In genomic region chr2:36397728-36398413, GRCh38 we compare ENCODE assay signal across 23 cellular contexts. TPM values are rescaled to one million over a fixed set of nuclear protein-coding genes. Genes with fewer than 3 reads are reported as not detected.
DNase-seq lines count a peak whose midpoint lies in the region; ATAC-seq and TF ChIP-seq lines count a peak whose summit lies in the region.
"Had no signal": no experiment of that assay in that cellular context is flagged by ENCODE, and none has a peak within 500 bp of the region (broad histone marks: within the 10 kb centered on the region; RNA-seq: fewer than 3 reads in every experiment).

No MANE protein-coding gene starts in this region.

- H3K27me3 ChIP-seq in GM23338 (ENCODE audit: insufficient read depth) (no peaks in the 10 kb centered on the region), SJCRH30 (no peaks in the 10 kb centered on the region), prostate gland (replicated peaks; ENCODE audit: insufficient read depth) (no peaks in the 10 kb centered on the region)
- H3K27me3 ChIP-seq: BE2C had no signal

- 87% methylated on average over 7 of the region's 7 CpGs for WGBS in prostate gland

- H3K9me3 ChIP-seq in SJCRH30 (replicated peaks): no peaks in the 10 kb centered on the region
- H3K9me3 ChIP-seq in prostate gland: no peaks in the 10 kb centered on the region
- H3K9me3 ChIP-seq: BE2C, thoracic aorta had no signal

- H3K4me3 Mint-ChIP-seq in GM23338 (no peak overlapping the region), nephron progenitor cell (no peak overlapping the region)
- H3K4me3 Mint-ChIP-seq: activated CD4-positive, alpha-beta T cell treated with anti-CD3 and anti-CD28 coated beads for 36 hours; activated naive CD8-positive, alpha-beta T cell; memory B cell had no signal

- H3K27ac Mint-ChIP-seq in GM23338 (no peak overlapping the region), nephron progenitor cell (no peak overlapping the region)
- H3K27ac Mint-ChIP-seq: activated CD4-positive, alpha-beta T cell treated with anti-CD3 and anti-CD28 coated beads for 36 hours; activated naive CD8-positive, alpha-beta T cell; HFFc6; memory B cell had no signal

- H3K36me3 Mint-ChIP-seq in GM23338 (ENCODE audit: low read depth) (no peaks in the 10 kb centered on the region; the same call in 2 of the 3 replicates), nephron progenitor cell (ENCODE audit: low read depth) (peaks cover 8% of the 10 kb centered on the region)
- H3K36me3 Mint-ChIP-seq: activated naive CD8-positive, alpha-beta T cell; memory B cell had no signal

- H3K27ac ChIP-seq in 22Rv1: peak overlapping the region; percentile 54
- H3K27ac ChIP-seq in GM23338 (ENCODE audit: low read depth): no peak overlapping the region
- H3K27ac ChIP-seq in SJCRH30: peak overlapping the region; percentile 8; the same call in 1 of the 2 replicates
- no peak overlapping the region for H3K27ac ChIP-seq in prostate gland
- H3K27ac ChIP-seq: thoracic aorta had no signal

- intact Hi-C loops in prostate gland (cut with DNase I): no loop called here

- H3K4me1 Mint-ChIP-seq in GM23338: peaks cover 16% of the 10 kb centered on the region
- H3K4me1 Mint-ChIP-seq in nephron progenitor cell: peaks cover 10% of the 10 kb centered on the region
- H3K4me1 Mint-ChIP-seq: activated CD4-positive, alpha-beta T cell treated with anti-CD3 and anti-CD28 coated beads for 36 hours; memory B cell had no signal

- TF ChIP-seq POLR2A in prostate gland (IDR thresholded peaks at IDR 0.05): no peak

- H3K9me3 Mint-ChIP-seq in GM23338 (no peaks in the 10 kb centered on the region), nephron progenitor cell (no peaks in the 10 kb centered on the region)
- H3K9me3 Mint-ChIP-seq: HFFc6, memory B cell had no signal

- ATAC-seq in GM23338: peak; percentile 42; the same call in 2 of the 3 replicates
- ATAC-seq: activated CD4-positive, alpha-beta T cell treated with anti-CD3 and anti-CD28 coated beads for 36 hours; stimulated activated naive CD8-positive, alpha-beta T cell treated with anti-CD3 and anti-CD28 coated beads, Interleukin-15, Interleukin-2, amounts not matched to agents 100 U/mL and 50 U/mL, for 24 hours had no signal

- H3K4me3 ChIP-seq in GM23338 (no peak overlapping the region), SJCRH30 (no peak overlapping the region), prostate gland (no peak overlapping the region)
- H3K4me3 ChIP-seq: thoracic aorta had no signal

- H3K4me2 ChIP-seq in GM23338: no peak overlapping the region

- H3K27me3 Mint-ChIP-seq in GM23338 (ENCODE audit: insufficient read depth, low read depth, poor library complexity): peaks cover 1% of the 10 kb centered on the region
- H3K27me3 Mint-ChIP-seq in nephron progenitor cell (ENCODE audit: low read depth, poor library complexity): no peaks in the 10 kb centered on the region
- H3K27me3 Mint-ChIP-seq: activated CD4-positive, alpha-beta T cell treated with anti-CD3 and anti-CD28 coated beads for 36 hours; activated naive CD8-positive, alpha-beta T cell; memory B cell had no signal

- peaks cover 3% of the 10 kb centered on the region; the same call in 1 of the 2 replicates for H3K9me2 ChIP-seq in GM23338 (ENCODE audit: insufficient read depth)

- H4K20me1 ChIP-seq in GM23338 (replicated peaks; ENCODE audit: insufficient read depth): peaks cover 12% of the 10 kb centered on the region; the same call in 1 of the 2 replicates

- H2AFZ ChIP-seq in GM23338: no peak overlapping the region

- TF ChIP-seq CTCF in 22Rv1 (IDR thresholded peaks at IDR 0.05): no peak
- TF ChIP-seq CTCF in GM23338 (conservative IDR thresholded peaks at IDR 0.05; ENCODE audit: low read depth in 2 of 2): no peak
- no peak for TF ChIP-seq CTCF in prostate gland (IDR thresholded peaks at IDR 0.05)
- TF ChIP-seq CTCF in nephron progenitor cell (IDR thresholded peaks at IDR 0.05): no peak

- H3K36me3 ChIP-seq in GM23338 (ENCODE audit: insufficient read depth) (no peaks in the 10 kb centered on the region), SJCRH30 (no peaks in the 10 kb centered on the region), prostate gland (no peaks in the 10 kb centered on the region)
- H3K36me3 ChIP-seq: BE2C, thoracic aorta had no signal

- H3F3A ChIP-seq in GM23338 (replicated peaks; ENCODE audit: low read depth): no peaks in the 10 kb centered on the region

- H3K4me1 ChIP-seq in GM23338 (ENCODE audit: insufficient read depth) (peaks cover 47% of the 10 kb centered on the region), SJCRH30 (peaks cover 18% of the 10 kb centered on the region), prostate gland (replicated peaks) (no peaks in the 10 kb centered on the region)
- H3K4me1 ChIP-seq: BE2C had no signal

- DNase-seq in GM23338 (ENCODE audit: low spot score): no peak
- DNase-seq in SJCRH30: no peak
- peak; percentile 31 to 70 for DNase-seq in lung microvascular endothelial cell (ENCODE audit: low read depth in 2 of 2)
- DNase-seq in prostate gland (ENCODE audit: low spot score): no peak
- no peak for DNase-seq in RPMI8226
- DNase-seq in stimulated activated naive CD4-positive, alpha-beta T cell (lab: John Stamatoyannopoulos, UW): no peak
- no peak for DNase-seq in nephron progenitor cell
- DNase-seq: activated CD4-positive, alpha-beta T cell treated with anti-CD3 and anti-CD28 coated beads for 36 hours; activated effector memory CD4-positive, alpha-beta T cell treated with Interleukin-2 at 50 U/mL for 16 hours; activated T-cell treated with anti-CD3 and anti-CD28 coated beads for 4 hours; anterior cingulate cortex; BE2C; DMS79 treated with DMSO at 0.1 percent for 48 hours; HFFc6; NCI-H1105; NCI-H2029; NCI-H2227 treated with DMSO at 0.1 percent for 48 hours; NCI-H748 treated with DMSO at 0.1 percent for 48 hours; stimulated activated naive CD8-positive, alpha-beta T cell treated with anti-CD3 and anti-CD28 coated beads, Interleukin-15, Interleukin-2, amounts not matched to agents 100 U/mL and 50 U/mL, for 24 hours had no signal

- H3K79me2 ChIP-seq in GM23338 (replicated peaks; ENCODE audit: insufficient read depth): peaks cover 95% of the 10 kb centered on the region

TF ChIP-seq in GM23338, 12 proteins besides CTCF, POLR2A, EP300 and RAD21 (continues in another document):
- TF ChIP-seq, protein P1, sequence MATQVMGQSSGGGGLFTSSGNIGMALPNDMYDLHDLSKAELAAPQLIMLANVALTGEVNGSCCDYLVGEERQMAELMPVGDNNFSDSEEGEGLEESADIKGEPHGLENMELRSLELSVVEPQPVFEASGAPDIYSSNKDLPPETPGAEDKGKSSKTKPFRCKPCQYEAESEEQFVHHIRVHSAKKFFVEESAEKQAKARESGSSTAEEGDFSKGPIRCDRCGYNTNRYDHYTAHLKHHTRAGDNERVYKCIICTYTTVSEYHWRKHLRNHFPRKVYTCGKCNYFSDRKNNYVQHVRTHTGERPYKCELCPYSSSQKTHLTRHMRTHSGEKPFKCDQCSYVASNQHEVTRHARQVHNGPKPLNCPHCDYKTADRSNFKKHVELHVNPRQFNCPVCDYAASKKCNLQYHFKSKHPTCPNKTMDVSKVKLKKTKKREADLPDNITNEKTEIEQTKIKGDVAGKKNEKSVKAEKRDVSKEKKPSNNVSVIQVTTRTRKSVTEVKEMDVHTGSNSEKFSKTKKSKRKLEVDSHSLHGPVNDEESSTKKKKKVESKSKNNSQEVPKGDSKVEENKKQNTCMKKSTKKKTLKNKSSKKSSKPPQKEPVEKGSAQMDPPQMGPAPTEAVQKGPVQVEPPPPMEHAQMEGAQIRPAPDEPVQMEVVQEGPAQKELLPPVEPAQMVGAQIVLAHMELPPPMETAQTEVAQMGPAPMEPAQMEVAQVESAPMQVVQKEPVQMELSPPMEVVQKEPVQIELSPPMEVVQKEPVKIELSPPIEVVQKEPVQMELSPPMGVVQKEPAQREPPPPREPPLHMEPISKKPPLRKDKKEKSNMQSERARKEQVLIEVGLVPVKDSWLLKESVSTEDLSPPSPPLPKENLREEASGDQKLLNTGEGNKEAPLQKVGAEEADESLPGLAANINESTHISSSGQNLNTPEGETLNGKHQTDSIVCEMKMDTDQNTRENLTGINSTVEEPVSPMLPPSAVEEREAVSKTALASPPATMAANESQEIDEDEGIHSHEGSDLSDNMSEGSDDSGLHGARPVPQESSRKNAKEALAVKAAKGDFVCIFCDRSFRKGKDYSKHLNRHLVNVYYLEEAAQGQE (IDR thresholded peaks at IDR 0.05; ENCODE audit: unreplicated experiment): no peak
- TF ChIP-seq STAT1 (IDR thresholded peaks at IDR 0.05; ENCODE audit: unreplicated experiment) (no peak), JUNB (IDR thresholded peaks at IDR 0.05; ENCODE audit: unreplicated experiment) (no peak)

RNA-seq across cellular contexts. Expression of gene CRIM1, which starts 42.3 kb away (rescaled TPM):
- total RNA-seq in GM23338 (2014; rRNA removed; shearing (Covaris generic)): 30.9 and 36.4 TPM in 2 replicates
- polyA plus RNA-seq in GM23338 (2016; fragmentation: Nextera tagmentation; extraction: Ambion mirVana): 10.5 and 11.3 TPM in 2 replicates
- total RNA-seq in SJCRH30 (2014; rRNA removed; shearing (Covaris generic)): 10.2 and 12.6 TPM in 2 replicates
- total RNA-seq in lung microvascular endothelial cell (420 and 583 TPM in 2 replicates), prostate gland (100 to 1,000 TPM in 1 of 2 donors, 10 to 100 TPM in 1; 55.2 to 101 TPM)

Comparison
In these comparisons a context has a peak if more than half of its experiments do, and no peak if none do; other contexts are left out.
1. H3K27ac ChIP-seq: peak in 22Rv1 (single experiment) and SJCRH30 (single experiment); none in GM23338 (single experiment) and prostate gland (0 of 2).
2. DNase-seq: peak in lung microvascular endothelial cell (2 of 2); none in GM23338 (single experiment), SJCRH30 (0 of 2), prostate gland (single experiment), RPMI8226 (single experiment), stimulated activated naive CD4-positive, alpha-beta T cell (0 of 6) and nephron progenitor cell (single experiment).